8 cellular contexts compared by ENCODE assay signal in genomic region chr7:30159698-30160143, GRCh38. TPM values are rescaled to one million over a fixed set of nuclear protein-coding genes. Genes with fewer than 3 reads are reported as not detected.
DNase-seq lines count a peak whose midpoint lies in the region; ATAC-seq and TF ChIP-seq lines count a peak whose summit lies in the region.
"Had no signal": no experiment of that assay in that cellular context is flagged by ENCODE, and none has a peak within 500 bp of the region (broad histone marks: within the 10 kb centered on the region; RNA-seq: fewer than 3 reads in every experiment).

No MANE protein-coding gene starts in this region.

- H3K4me3 Mint-ChIP-seq in stimulated activated effector memory CD8-positive, alpha-beta T cell treated with anti-CD3 and anti-CD28 coated beads, Interleukin-12 subunit alpha, Interleukin-12 subunit beta, amount 100 ng/mL, for 72 hours: no peak overlapping the region

- POLR2A ChIA-PET in HEK293 (lab: Yijun Ruan, JAX): no interaction called here

- ATAC-seq in DND-41 (ENCODE audit: insufficient read depth, low read depth) (no peak), GM19452 (IDR thresholded peaks at IDR 0.05; ENCODE audit: unreplicated experiment) (no peak), GM21447 (IDR thresholded peaks at IDR 0.05; ENCODE audit: unreplicated experiment) (no peak)
- ATAC-seq in stimulated activated effector memory CD8-positive, alpha-beta T cell treated with anti-CD3 and anti-CD28 coated beads, Interleukin-12 subunit alpha, Interleukin-12 subunit beta, amount 100 ng/mL, for 72 hours: peak; percentile 11

- peaks cover 2% of the 10 kb centered on the region; the same call in 1 of the 2 replicates for H4K20me1 ChIP-seq in DND-41 (ENCODE audit: insufficient read depth, low read length)

- H3K4me1 ChIP-seq in DND-41 (ENCODE audit: insufficient read depth, low read length): peaks cover 17% of the 10 kb centered on the region
- H3K4me1 ChIP-seq in HEK293 (ENCODE audit: control insufficient read depth, insufficient read depth, low read length): peaks cover 17% of the 10 kb centered on the region

- DNase-seq in DND-41: peak; percentile 28
- peak; percentile 29 for DNase-seq in SK-N-DZ (ENCODE audit: low spot score)
- no peak for DNase-seq in fibroblast of the aortic adventitia (ENCODE audit: low read depth)
- peak in 1 of 2 donors; percentile 59 for DNase-seq in stimulated activated effector memory CD8-positive, alpha-beta T cell treated with anti-CD3 and anti-CD28 coated beads, Interleukin-12 subunit alpha, Interleukin-12 subunit beta, amount 100 ng/mL, for 72 hours (ENCODE audit: low spot score in 2 of 2)
- DNase-seq: psoas muscle had no signal

- no peak overlapping the region for H2AFZ ChIP-seq in DND-41 (ENCODE audit: low read depth, low read length)

- no peaks in the 10 kb centered on the region for H3K9me3 Mint-ChIP-seq in stimulated activated effector memory CD8-positive, alpha-beta T cell treated with anti-CD3 and anti-CD28 coated beads, Interleukin-12 subunit alpha, Interleukin-12 subunit beta, amount 100 ng/mL, for 72 hours

- CTCF ChIA-PET in HEK293 (lab: Yijun Ruan, JAX): interaction anchor here (0.6 to 1.7 kb wide), 4 partner anchors 9 to 309 kb away, joined by 3 to 4 read pairs (median 4); no protein-coding TSS in a partner anchor

- H3K36me3 ChIP-seq in DND-41 (ENCODE audit: insufficient read depth, low read length) (no peaks in the 10 kb centered on the region), HEK293 (ENCODE audit: control insufficient read depth in 2 of 2, insufficient read depth in 1 of 2, low read length in 2 of 2) (no peaks in the 10 kb centered on the region)

- H3K9me3 ChIP-seq in DND-41 (ENCODE audit: insufficient read depth, low read length, severe bottlenecking) (no peaks in the 10 kb centered on the region), HEK293 (ENCODE audit: control insufficient read depth, insufficient read depth, low read depth, low read length) (no peaks in the 10 kb centered on the region)
- H3K9me3 ChIP-seq: psoas muscle had no signal

- H3K4me3 ChIP-seq in DND-41 (ENCODE audit: low read depth in 1 of 2, low read length in 2 of 2) (no peak overlapping the region), HEK293 (ENCODE audit: low read depth, low read length) (no peak overlapping the region), fibroblast of the aortic adventitia (ENCODE audit: low read depth, low read length) (no peak overlapping the region)
- H3K4me3 ChIP-seq: psoas muscle had no signal

- H3K36me3 Mint-ChIP-seq in stimulated activated effector memory CD8-positive, alpha-beta T cell treated with anti-CD3 and anti-CD28 coated beads, Interleukin-12 subunit alpha, Interleukin-12 subunit beta, amount 100 ng/mL, for 72 hours: no peaks in the 10 kb centered on the region

- no peaks in the 10 kb centered on the region for H3K27me3 ChIP-seq in DND-41 (ENCODE audit: insufficient read depth, low read length, poor library complexity)

- peak overlapping the region; percentile 0 for H3K27ac Mint-ChIP-seq in stimulated activated effector memory CD8-positive, alpha-beta T cell treated with anti-CD3 and anti-CD28 coated beads, Interleukin-12 subunit alpha, Interleukin-12 subunit beta, amount 100 ng/mL, for 72 hours

- no peaks in the 10 kb centered on the region for H3K79me2 ChIP-seq in DND-41 (ENCODE audit: insufficient read depth, low read length)

- no peak overlapping the region for H3K4me2 ChIP-seq in DND-41 (ENCODE audit: insufficient read depth, low read length)

- H3K4me1 Mint-ChIP-seq in stimulated activated effector memory CD8-positive, alpha-beta T cell treated with anti-CD3 and anti-CD28 coated beads, Interleukin-12 subunit alpha, Interleukin-12 subunit beta, amount 100 ng/mL, for 72 hours: peaks cover 49% of the 10 kb centered on the region

- H3K9ac ChIP-seq in DND-41 (ENCODE audit: low read depth, low read length): no peak overlapping the region

- TF ChIP-seq CTCF in DND-41 (IDR thresholded peaks at IDR 0.05; ENCODE audit: borderline replicate concordance, extremely low read depth, low read length, poor library complexity, severe bottlenecking) (peak; percentile 60), HEK293 (tag by site-specific recombination; IDR thresholded peaks at IDR 0.05) (no peak), fibroblast of the aortic adventitia (IDR thresholded peaks at IDR 0.05; ENCODE audit: insufficient read depth, low read length) (peak; percentile 19)

- no peak overlapping the region for H3K27ac ChIP-seq in DND-41 (ENCODE audit: low read length)
- no peak overlapping the region for H3K27ac ChIP-seq in HEK293 (ENCODE audit: extremely low read depth, low read depth, low read length)
- H3K27ac ChIP-seq: psoas muscle had no signal

TF ChIP-seq in HEK293, 187 proteins besides CTCF, POLR2A, EP300 and RAD21:
- TF ChIP-seq ZNF600 (tag by site-specific recombination; IDR thresholded peaks at IDR 0.05) (peak; percentile 53), FEZF1 (tag by site-specific recombination; IDR thresholded peaks at IDR 0.05) (no peak)

RNA-seq across cellular contexts. Expression of gene MTURN, which starts 24.9 kb away (rescaled TPM):
- polyA plus RNA-seq in SK-N-DZ (2014; cell fraction: cytosol; rRNA removed): 21.0 and 26.3 TPM in 2 replicates
- 26.4 and 27.1 TPM in 2 replicates for polyA plus RNA-seq in SK-N-DZ (2014; cell fraction: nucleus; rRNA removed)
- total RNA-seq in fibroblast of the aortic adventitia (ENCODE audit: low replicate concordance): 29.8 and 67.8 TPM in 2 replicates
